In the genomic region with DNA sequence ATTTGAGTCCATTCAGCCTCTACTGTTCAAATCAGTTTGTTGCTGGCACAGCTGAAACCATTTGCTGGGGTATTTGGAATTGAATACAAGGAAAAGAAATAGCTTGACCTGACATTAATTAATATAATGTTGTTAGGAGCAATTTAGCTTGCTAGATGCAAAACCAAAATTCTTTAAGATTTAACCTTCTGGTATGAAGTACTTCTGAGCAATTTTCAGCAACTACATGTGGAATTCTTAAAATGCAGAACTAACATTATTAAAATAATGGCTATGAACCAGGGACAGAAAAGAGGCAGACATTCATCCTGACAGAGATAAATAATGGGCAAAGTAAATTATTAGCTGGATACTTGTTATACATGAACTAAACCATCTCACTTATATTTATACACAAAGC, we compare ENCODE assay signal across 38 cellular contexts.
"Had no signal": no experiment of that assay in that cellular context is flagged by ENCODE, and none has a peak within 500 bp of the region (broad histone marks: within the 10 kb centered on the region; RNA-seq: fewer than 3 reads in every experiment).

No MANE protein-coding gene starts in this region.

- H3K36me3 Mint-ChIP-seq: activated naive CD4-positive, alpha-beta T cell treated with anti-CD3 and anti-CD28 coated beads, Interleukin-2, amount 50 U/mL, for 24 hours; activated naive CD4-positive, alpha-beta T cell treated with anti-CD3 and anti-CD28 coated beads, Interleukin-2, amount 50 U/mL, for 72 hours; activated naive CD8-positive, alpha-beta T cell; activated naive CD8-positive, alpha-beta T cell treated with anti-CD3 and anti-CD28 coated beads for 36 hours; activated naive CD8-positive, alpha-beta T cell treated with anti-CD3 and anti-CD28 coated beads, Interleukin-2, amount 10 ng/mL, durations not matched to agents 7 days and 5 days; brain had no signal

- H3K27ac Mint-ChIP-seq: activated naive CD4-positive, alpha-beta T cell treated with anti-CD3 and anti-CD28 coated beads for 36 hours; activated naive CD4-positive, alpha-beta T cell treated with anti-CD3 and anti-CD28 coated beads, Interleukin-2, amount 50 U/mL, for 24 hours; activated naive CD4-positive, alpha-beta T cell treated with anti-CD3 and anti-CD28 coated beads, Interleukin-2, amount 50 U/mL, for 72 hours; activated naive CD8-positive, alpha-beta T cell; activated naive CD8-positive, alpha-beta T cell treated with anti-CD3 and anti-CD28 coated beads for 36 hours; activated naive CD8-positive, alpha-beta T cell treated with anti-CD3 and anti-CD28 coated beads, Interleukin-2, amount 10 ng/mL, durations not matched to agents 7 days and 5 days; activated naive CD8-positive, alpha-beta T cell treated with anti-CD3 and anti-CD28 coated beads, Interleukin-2, amount 50 U/mL, for 24 hours; activated T-cell treated with anti-CD3 and anti-CD28 coated beads, Interleukin-2, amount 50 U/mL, for 24 hours; activated T-cell treated with anti-CD3 and anti-CD28 coated beads, Interleukin-2, amount 50 U/mL, for 72 hours; activated T-helper 1 cell treated with anti-CD3 and anti-CD28 coated beads, Interleukin-12 subunit alpha, Interleukin-12 subunit beta, Interleukin-2, Interleukin-4 antibody, amounts not matched to agents 30 ng/mL and 10 ng/mL and 1 ng/mL, durations not matched to agents 14 hours and 24 hours and 36 hours; activated T-helper 17 cell treated with anti-CD3 and anti-CD28 coated beads, Interleukin-2, amount 50 U/mL, for 72 hours; activated T-helper 2 cell treated with anti-CD3 and anti-CD28 coated beads, Interferon-gamma antibody, Interleukin-2, Interleukin-4, amounts not matched to agents 10 μg/mL and 5 μg/mL and 100 μg/mL, durations not matched to agents 14 hours and 24 hours and 36 hours; brain had no signal

- H3K4me3 Mint-ChIP-seq: activated naive CD4-positive, alpha-beta T cell treated with anti-CD3 and anti-CD28 coated beads for 36 hours; activated naive CD4-positive, alpha-beta T cell treated with anti-CD3 and anti-CD28 coated beads, Interleukin-2, amount 50 U/mL, for 24 hours; activated naive CD8-positive, alpha-beta T cell; activated naive CD8-positive, alpha-beta T cell treated with anti-CD3 and anti-CD28 coated beads for 36 hours; activated naive CD8-positive, alpha-beta T cell treated with anti-CD3 and anti-CD28 coated beads, Interleukin-2, amount 10 ng/mL, durations not matched to agents 7 days and 5 days; activated naive CD8-positive, alpha-beta T cell treated with anti-CD3 and anti-CD28 coated beads, Interleukin-2, amount 50 U/mL, for 24 hours; activated T-cell treated with anti-CD3 and anti-CD28 coated beads, Interleukin-2, amount 50 U/mL, for 24 hours; activated T-cell treated with anti-CD3 and anti-CD28 coated beads, Interleukin-2, amount 50 U/mL, for 4 hours; activated T-cell treated with anti-CD3 and anti-CD28 coated beads, Interleukin-2, amount 50 U/mL, for 72 hours; activated T-helper 1 cell treated with anti-CD3 and anti-CD28 coated beads, Interleukin-12 subunit alpha, Interleukin-12 subunit beta, Interleukin-2, Interleukin-4 antibody, amounts not matched to agents 30 ng/mL and 10 ng/mL and 1 ng/mL, durations not matched to agents 14 hours and 24 hours and 36 hours; activated T-helper 17 cell treated with anti-CD3 and anti-CD28 coated beads, Interleukin-2, amount 50 U/mL, for 72 hours; brain; central memory CD8-positive, alpha-beta T cell had no signal

- H3K27me3 ChIP-seq: adrenal gland, ascending aorta, body of pancreas, brain microvascular endothelial cell, breast epithelium, cardiac muscle cell had no signal

- FAIRE-seq: astrocyte, bronchial epithelial cell had no signal

- DNase-seq: activated effector memory CD4-positive, alpha-beta T cell treated with anti-CD3 and anti-CD28 coated beads, Interleukin-2, amount 50 U/mL, for 16 hours; activated effector memory CD4-positive, alpha-beta T cell treated with Interleukin-2 at 50 U/mL for 16 hours; activated gamma-delta T cell; activated gamma-delta T cell treated with Interleukin-2 at 50 U/mL for 16 hours; activated naive CD4-positive, alpha-beta T cell; activated naive CD4-positive, alpha-beta T cell treated with anti-CD3 and anti-CD28 coated beads for 36 hours; activated naive CD4-positive, alpha-beta T cell treated with anti-CD3 and anti-CD28 coated beads, Interleukin-2, amount 50 U/mL, for 16 hours; activated naive CD4-positive, alpha-beta T cell treated with Interleukin-2 at 50 U/mL for 16 hours; activated naive CD8-positive, alpha-beta T cell treated with anti-CD3 and anti-CD28 coated beads for 36 hours; activated naive CD8-positive, alpha-beta T cell treated with anti-CD3 and anti-CD28 coated beads, Interleukin-2, amount 10 ng/mL, durations not matched to agents 7 days and 5 days; activated naive CD8-positive, alpha-beta T cell treated with anti-CD3 and anti-CD28 coated beads, Interleukin-2, amount 50 U/mL, for 24 hours; activated T-cell treated with anti-CD3 and anti-CD28 coated beads, Interleukin-2, amount 50 U/mL, for 24 hours; activated T-cell treated with anti-CD3 and anti-CD28 coated beads, Interleukin-2, amount 50 U/mL, for 4 hours; activated T-cell treated with anti-CD3 and anti-CD28 coated beads, Interleukin-2, amount 50 U/mL, for 48 hours; activated T-cell treated with anti-CD3 and anti-CD28 coated beads, Interleukin-2, amount 50 U/mL, for 72 hours; adrenal gland; amniotic stem cell; amygdala; anterior cingulate cortex; aorta; body of pancreas; brain microvascular endothelial cell; caudate nucleus; central memory CD4-positive, alpha-beta T cell; cerebellar nuclear complex had no signal

- H3K4me1 Mint-ChIP-seq: activated naive CD4-positive, alpha-beta T cell treated with anti-CD3 and anti-CD28 coated beads, Interleukin-2, amount 50 U/mL, for 24 hours; activated naive CD8-positive, alpha-beta T cell treated with anti-CD3 and anti-CD28 coated beads for 36 hours; activated naive CD8-positive, alpha-beta T cell treated with anti-CD3 and anti-CD28 coated beads, Interleukin-2, amount 10 ng/mL, durations not matched to agents 7 days and 5 days; activated naive CD8-positive, alpha-beta T cell treated with anti-CD3 and anti-CD28 coated beads, Interleukin-2, amount 50 U/mL, for 24 hours; activated T-helper 17 cell treated with anti-CD3 and anti-CD28 coated beads, Interleukin-2, amount 50 U/mL, for 72 hours; central memory CD8-positive, alpha-beta T cell had no signal

- H3K36me3 ChIP-seq: adrenal gland, ascending aorta, brain microvascular endothelial cell, breast epithelium, cardiac muscle cell had no signal

- H3K27me3 Mint-ChIP-seq: activated naive CD8-positive, alpha-beta T cell treated with anti-CD3 and anti-CD28 coated beads for 36 hours; activated naive CD8-positive, alpha-beta T cell treated with anti-CD3 and anti-CD28 coated beads, Interleukin-2, amount 10 ng/mL, durations not matched to agents 7 days and 5 days; activated naive CD8-positive, alpha-beta T cell treated with anti-CD3 and anti-CD28 coated beads, Interleukin-2, amount 50 U/mL, for 24 hours; activated T-cell treated with anti-CD3 and anti-CD28 coated beads, Interleukin-2, amount 50 U/mL, for 24 hours; brain; central memory CD8-positive, alpha-beta T cell had no signal

- H3K4me1 ChIP-seq: adrenal gland, ascending aorta, body of pancreas, breast epithelium had no signal

- H3K9me3 Mint-ChIP-seq: activated naive CD4-positive, alpha-beta T cell treated with anti-CD3 and anti-CD28 coated beads for 36 hours; activated naive CD4-positive, alpha-beta T cell treated with anti-CD3 and anti-CD28 coated beads, Interleukin-2, amount 50 U/mL, for 24 hours; activated naive CD4-positive, alpha-beta T cell treated with anti-CD3 and anti-CD28 coated beads, Interleukin-2, amount 50 U/mL, for 72 hours; activated naive CD8-positive, alpha-beta T cell treated with anti-CD3 and anti-CD28 coated beads for 36 hours; activated naive CD8-positive, alpha-beta T cell treated with anti-CD3 and anti-CD28 coated beads, Interleukin-2, amount 10 ng/mL, durations not matched to agents 7 days and 5 days; activated naive CD8-positive, alpha-beta T cell treated with anti-CD3 and anti-CD28 coated beads, Interleukin-2, amount 50 U/mL, for 24 hours; activated T-cell treated with anti-CD3 and anti-CD28 coated beads, Interleukin-2, amount 50 U/mL, for 24 hours; activated T-cell treated with anti-CD3 and anti-CD28 coated beads, Interleukin-2, amount 50 U/mL, for 4 hours; activated T-cell treated with anti-CD3 and anti-CD28 coated beads, Interleukin-2, amount 50 U/mL, for 72 hours; activated T-helper 1 cell treated with anti-CD3 and anti-CD28 coated beads, Interleukin-12 subunit alpha, Interleukin-12 subunit beta, Interleukin-2, Interleukin-4 antibody, amounts not matched to agents 30 ng/mL and 10 ng/mL and 1 ng/mL, durations not matched to agents 14 hours and 24 hours and 36 hours; activated T-helper 17 cell treated with anti-CD3 and anti-CD28 coated beads, Interleukin-2, amount 50 U/mL, for 72 hours; activated T-helper 2 cell treated with anti-CD3 and anti-CD28 coated beads, Interferon-gamma antibody, Interleukin-2, Interleukin-4, amounts not matched to agents 10 μg/mL and 5 μg/mL and 100 μg/mL, durations not matched to agents 14 hours and 24 hours and 36 hours; brain; central memory CD8-positive, alpha-beta T cell had no signal

- H3K27ac ChIP-seq: adrenal gland, ascending aorta, body of pancreas, brain microvascular endothelial cell, breast epithelium, cardiac muscle cell had no signal

- H3K4me3 ChIP-seq: adrenal gland, ascending aorta, body of pancreas, breast epithelium, cardiac muscle cell had no signal

- ATAC-seq: activated naive CD4-positive, alpha-beta T cell treated with anti-CD3 and anti-CD28 coated beads, Interleukin-2, amount 50 U/mL, for 72 hours; activated naive CD8-positive, alpha-beta T cell treated with anti-CD3 and anti-CD28 coated beads, Interleukin-2, amount 50 U/mL, for 24 hours; activated T-cell treated with anti-CD3 and anti-CD28 coated beads, Interleukin-2, amount 50 U/mL, for 4 hours; activated T-cell treated with anti-CD3 and anti-CD28 coated beads, Interleukin-2, amount 50 U/mL, for 72 hours; activated T-helper 17 cell treated with anti-CD3 and anti-CD28 coated beads, Interleukin-2, amount 50 U/mL, for 72 hours; body of pancreas had no signal

- H3K9me3 ChIP-seq: adrenal gland, ascending aorta, body of pancreas, breast epithelium had no signal
